In the genomic region with DNA sequence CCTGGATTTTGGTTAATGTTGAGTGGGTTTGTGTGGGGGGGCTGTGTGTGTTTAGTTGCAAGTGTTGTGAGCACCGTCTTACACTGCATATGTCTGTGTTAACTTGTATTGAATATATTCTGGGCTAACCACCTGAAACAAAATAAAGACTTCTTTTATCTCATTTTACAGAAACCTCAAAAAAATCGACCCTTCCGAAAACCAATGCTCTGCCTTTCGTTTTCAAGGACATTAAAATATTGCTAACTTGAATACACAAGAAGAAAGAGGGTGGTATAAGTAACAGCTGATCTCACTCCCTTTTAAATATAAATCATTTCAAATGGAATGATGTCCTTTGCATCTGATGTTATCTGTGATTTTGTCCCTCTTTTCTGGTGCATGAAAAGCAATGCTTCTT, we compare ENCODE assay signal across 16 cellular contexts.
DNase-seq lines count a peak whose midpoint lies in the region; ATAC-seq and TF ChIP-seq lines count a peak whose summit lies in the region.
"Had no signal": no experiment of that assay in that cellular context is flagged by ENCODE, and none has a peak within 500 bp of the region (broad histone marks: within the 10 kb centered on the region; RNA-seq: fewer than 3 reads in every experiment).

No MANE protein-coding gene starts in this region.

- H3K4me3 ChIP-seq in heart left ventricle (peak overlapping the region in 9 of 12 donors; percentile 31 to 57 (median 47)), H7 (ENCODE audit: insufficient read depth, low read depth, low read length) (no peak overlapping the region)
- H3K4me3 ChIP-seq: HAP-1 had no signal

- intact Hi-C loops in heart left ventricle (cut with DNase I) (loop anchor here in 3 of 10 donors (2.0 to 10.0 kb wide), 3 partner anchors 133 to 653 kb away; no protein-coding TSS in a partner anchor), Right ventricle myocardium inferior (cut with DNase I) (loop anchor here (2.0 to 5.0 kb wide), 2 partner anchors 39 to 133 kb away; no protein-coding TSS in a partner anchor)

- ATAC-seq in heart left ventricle = no peak
- no peak for ATAC-seq in Right ventricle myocardium inferior
- no peak for ATAC-seq in GM18511 (IDR thresholded peaks at IDR 0.05; ENCODE audit: unreplicated experiment)

- peaks cover 0 to 33% (median 3%) of the 10 kb centered on the region in 12 donors for H3K4me1 ChIP-seq in heart left ventricle
- H3K4me1 ChIP-seq: HAP-1 had no signal

- H3K36me3 Mint-ChIP-seq in brain = no peaks in the 10 kb centered on the region

- peak overlapping the region; percentile 17 to 84 (median 57) for H3K4me3 Mint-ChIP-seq in brain
- H3K4me3 Mint-ChIP-seq: B cell had no signal

- H3K9me3 Mint-ChIP-seq in brain = no peaks in the 10 kb centered on the region

- peaks cover 69% of the 10 kb centered on the region for H3K4me1 Mint-ChIP-seq in brain
- H3K4me1 Mint-ChIP-seq: B cell had no signal

- H3K27me3 ChIP-seq in heart left ventricle = no peaks in the 10 kb centered on the region
- H3K27me3 ChIP-seq in layer of hippocampus (ENCODE audit: control insufficient read depth, insufficient read depth, low read length) = no peaks in the 10 kb centered on the region
- H3K27me3 ChIP-seq in H7 (ENCODE audit: control insufficient read depth, insufficient read depth, low read length) = no peaks in the 10 kb centered on the region

- DNase-seq in heart left ventricle = no peak
- DNase-seq in Right ventricle myocardium inferior (ENCODE audit: missing footprints) = no peak
- DNase-seq in substantia nigra (lab: John Stamatoyannopoulos, UW) = no peak
- DNase-seq in GF-D8 (lab: John Stamatoyannopoulos, UW) = no peak
- no peak for DNase-seq in H7
- DNase-seq: IMR-90, NCI-H1417 treated with DMSO at 0.1 percent for 48 hours, NCI-H2029, NCI-H446, NCI-H526 treated with DMSO at 0.1 percent for 48 hours, SHP77 treated with DMSO at 0.1 percent for 48 hours had no signal

- H3K27ac ChIP-seq in heart left ventricle (peak overlapping the region in 4 of 12 donors; percentile 71 to 90 (median 84)), layer of hippocampus (ENCODE audit: low read depth, low read length) (peak overlapping the region; percentile 38), substantia nigra (ENCODE audit: low read depth, low read length, poor library complexity, severe bottlenecking) (peak overlapping the region; percentile 81)

- TF ChIP-seq POLR2A in heart left ventricle (IDR thresholded peaks at IDR 0.05) = no peak

- peaks cover 4% of the 10 kb centered on the region for H3K27me3 Mint-ChIP-seq in brain

- peak overlapping the region; percentile 71 to 99 (median 89) for H3K27ac Mint-ChIP-seq in brain
- H3K27ac Mint-ChIP-seq: B cell had no signal

- 73 to 89% (median 82%) methylated on average over 4 of the region's 4 CpGs for WGBS in heart left ventricle, 4 donors

- H3K9me3 ChIP-seq in heart left ventricle = no peaks in the 10 kb centered on the region
- H3K9me3 ChIP-seq: HAP-1 had no signal

- TF ChIP-seq CTCF in heart left ventricle (IDR thresholded peaks at IDR 0.05) (no peak), brain (conservative IDR thresholded peaks at IDR 0.05) (no peak)

- H3K36me3 ChIP-seq in heart left ventricle (no peaks in the 10 kb centered on the region), H7 (replicated peaks; ENCODE audit: control insufficient read depth, insufficient read depth, low read length) (no peaks in the 10 kb centered on the region)
- H3K36me3 ChIP-seq: HAP-1 had no signal
